16 cellular contexts compared by ENCODE assay signal in genomic region chr21:26027696-26028095, GRCh38.
DNase-seq lines count a peak whose midpoint lies in the region; ATAC-seq and TF ChIP-seq lines count a peak whose summit lies in the region.
"Had no signal": no experiment of that assay in that cellular context is flagged by ENCODE, and none has a peak within 500 bp of the region (broad histone marks: within the 10 kb centered on the region; RNA-seq: fewer than 3 reads in every experiment).

No MANE protein-coding gene starts in this region.

- dilution Hi-C loops in IMR-90 (cut with HindIII; ENCODE audit: low sequenced_read_pairs, unreplicated experiment): no loop called here

- peak; percentile 16 for DNase-seq in EL
- peak; percentile 16 for DNase-seq in IMR-90
- peak; percentile 35 for DNase-seq in amniotic epithelial cell (ENCODE audit: low read depth)
- DNase-seq in fibroblast of mammary gland (ENCODE audit: low read depth): peak; percentile 24
- DNase-seq in H4 (ENCODE audit: low spot score): no peak
- no peak for DNase-seq in activated effector memory CD4-positive, alpha-beta T cell treated with Interleukin-2 at 50 U/mL for 16 hours
- DNase-seq in NCI-H1436 treated with DMSO at 0.1 percent for 48 hours (lab: John Stamatoyannopoulos, UW): no peak
- DNase-seq: Karpas-422, NCI-H1417, NCI-H2029, NCI-H82, PC-9, Right ventricle myocardium superior had no signal

- no TSS peak for BruUV-seq in IMR-90 (replicated peaks; lab: Mats Ljungman, UMichigan)

- peaks cover 12% of the 10 kb centered on the region; the same call in 1 of the 2 replicates for H3K36me3 ChIP-seq in IMR-90 (ENCODE audit: control insufficient read depth, insufficient read depth, low read length)

- no peak overlapping the region for H3K4ac ChIP-seq in IMR-90 (ENCODE audit: low read depth, low read length)

- H3K4me2 ChIP-seq in IMR-90 (ENCODE audit: low read depth, low read length): no peak overlapping the region
- H3K4me2 ChIP-seq: A549, PC-9 had no signal

- no peaks in the 10 kb centered on the region for H3K27me3 ChIP-seq in IMR-90 (ENCODE audit: control insufficient read depth, insufficient read depth, low read length)

- H3K9me3 ChIP-seq in IMR-90 (ENCODE audit: control insufficient read depth, insufficient read depth, low read length): no peaks in the 10 kb centered on the region
- H3K9me3 ChIP-seq: A549 had no signal

- POLR2A ChIA-PET in IMR-90 (lab: Charles Lee; ENCODE audit: unreplicated experiment): no interaction called here

- H2BK120ac ChIP-seq in IMR-90 (ENCODE audit: low read depth, low read length): no peak overlapping the region

- H3K23ac ChIP-seq in IMR-90 (ENCODE audit: low read depth, low read length): no peak overlapping the region

- H4K91ac ChIP-seq in IMR-90 (ENCODE audit: insufficient read depth, low read depth, low read length): no peak overlapping the region

- H4K8ac ChIP-seq in IMR-90 (ENCODE audit: low read depth in 2 of 2, low read length in 2 of 2): no peak overlapping the region

- H4K20me1 ChIP-seq in IMR-90 (ENCODE audit: insufficient read depth, low read length): peaks cover 4% of the 10 kb centered on the region; the same call in 1 of the 2 replicates

- H2AK9ac ChIP-seq in IMR-90 (replicated peaks; ENCODE audit: low read depth, low read length, poor library complexity): no peak overlapping the region

- TF ChIP-seq POLR2A in IMR-90 (IDR thresholded peaks at IDR 0.05; ENCODE audit: low read depth, low read length): no peak

- peaks cover 4% of the 10 kb centered on the region; the same call in 1 of the 2 replicates for H3K9me1 ChIP-seq in IMR-90 (ENCODE audit: insufficient read depth, low read length)

- H3K14ac ChIP-seq in IMR-90 (replicated peaks; ENCODE audit: low read depth, low read length): no peak overlapping the region

- H3K79me1 ChIP-seq in IMR-90 (ENCODE audit: low read depth in 1 of 2, low read length in 2 of 2): peaks cover 38 to 60% of the 10 kb centered on the region in 2 experiments

- H2AFZ ChIP-seq in IMR-90 (replicated peaks; ENCODE audit: low read length, poor library complexity): no peak overlapping the region
- H2AFZ ChIP-seq: PC-9 had no signal

- in situ Hi-C loops in IMR-90 (cut with MboI; ENCODE audit: low sequenced_read_pairs): no loop called here

- 100% methylated on average over 1 of the region's 8 CpGs; no CpG with 5 or more reads in 1 of the 2 experiments for WGBS in IMR-90 (ENCODE audit: extremely low coverage in 2 of 2, insufficient read length in 1 of 2), 2 experiments

- H3K4me3 ChIP-seq in IMR-90 (ENCODE audit: insufficient read depth, low read depth, low read length) (no peak overlapping the region), fibroblast of mammary gland (ENCODE audit: control insufficient read depth, low read depth, low read length) (no peak overlapping the region)
- H3K4me3 ChIP-seq: A549, PC-9, SK-N-MC had no signal

- H3K27ac ChIP-seq in IMR-90 (ENCODE audit: insufficient read depth, low read length): no peak overlapping the region
- H3K27ac ChIP-seq: A549, PC-9, SK-N-MC had no signal

- CTCF ChIA-PET in IMR-90 (lab: Yijun Ruan, JAX): no interaction called here

- no peak overlapping the region for H2BK15ac ChIP-seq in IMR-90 (ENCODE audit: low read depth, low read length)

- H2BK20ac ChIP-seq in IMR-90 (ENCODE audit: low read depth, low read length): no peak overlapping the region

- intact Hi-C loops in IMR-90 (cut with micrococcal nuclease): no loop called here

- no peak overlapping the region for H3K18ac ChIP-seq in IMR-90 (ENCODE audit: low read depth, low read length)

- no peak overlapping the region for H3K56ac ChIP-seq in IMR-90 (ENCODE audit: extremely low read depth, insufficient read depth, low read length)

- ATAC-seq in IMR-90 (ENCODE audit: low read depth) (no peak), GM19324 (IDR thresholded peaks at IDR 0.05; ENCODE audit: low FRiP score, unreplicated experiment) (no peak)
- ATAC-seq: A549 had no signal

- no peak for TF ChIP-seq RAD21 in IMR-90 (IDR thresholded peaks at IDR 0.05; ENCODE audit: low read length)

- no peak overlapping the region for H2AK5ac ChIP-seq in IMR-90 (ENCODE audit: low read depth, low read length)

- H3K9ac ChIP-seq in IMR-90 (ENCODE audit: low read depth, low read length): no peak overlapping the region

- no peak overlapping the region for H4K5ac ChIP-seq in IMR-90 (ENCODE audit: low read depth, low read length)

- TF ChIP-seq CTCF in IMR-90 (conservative IDR thresholded peaks at IDR 0.05; ENCODE audit: low read depth, low read length) (no peak), fibroblast of mammary gland (conservative IDR thresholded peaks at IDR 0.05; ENCODE audit: control insufficient read depth, insufficient read depth, low read depth, low read length) (no peak)

- no peak overlapping the region for H2BK5ac ChIP-seq in IMR-90 (ENCODE audit: low read depth, low read length, poor library complexity, severe bottlenecking)

- no peaks in the 10 kb centered on the region for H3K4me1 ChIP-seq in IMR-90 (ENCODE audit: control insufficient read depth, insufficient read depth, low read length)
- H3K4me1 ChIP-seq: A549 had no signal

TF ChIP-seq in IMR-90, 13 proteins besides CTCF, POLR2A, EP300 and RAD21:
- TF ChIP-seq BHLHE40 (IDR thresholded peaks at IDR 0.05; ENCODE audit: low read depth, low read length): no peak
- no peak for TF ChIP-seq RFX5 (IDR thresholded peaks at IDR 0.05; ENCODE audit: low read depth, low read length)
- TF ChIP-seq CEBPB (IDR thresholded peaks at IDR 0.05; ENCODE audit: low read depth, low read length): no peak
- no peak for TF ChIP-seq CHD1 (IDR thresholded peaks at IDR 0.05; ENCODE audit: low read depth, low read length)
- TF ChIP-seq MAZ (IDR thresholded peaks at IDR 0.05; ENCODE audit: borderline replicate concordance, low read depth, low read length): no peak
- TF ChIP-seq RCOR1 (IDR thresholded peaks at IDR 0.05; ENCODE audit: insufficient replicate concordance, low read length): no peak
- no peak for TF ChIP-seq ELK1 (IDR thresholded peaks at IDR 0.05; ENCODE audit: borderline replicate concordance, low read depth, low read length)
- TF ChIP-seq MXI1 (IDR thresholded peaks at IDR 0.05; ENCODE audit: borderline replicate concordance, low read depth, low read length): no peak
- no peak for TF ChIP-seq SMC3 (IDR thresholded peaks at IDR 0.05; ENCODE audit: low read depth, low read length)
- TF ChIP-seq USF2 (IDR thresholded peaks at IDR 0.05; ENCODE audit: low read depth, low read length): no peak
- TF ChIP-seq FOS (IDR thresholded peaks at IDR 0.05; ENCODE audit: low read depth, low read length): no peak
- TF ChIP-seq MAFK (IDR thresholded peaks at IDR 0.05; ENCODE audit: low read depth, low read length): no peak
- TF ChIP-seq NFE2L2 (IDR thresholded peaks at IDR 0.05; ENCODE audit: low read depth, low read length): no peak

Comparison
In these comparisons a context has a peak if more than half of its experiments do, and no peak if none do; other contexts are left out.
1. DNase-seq: peak in EL (single experiment), IMR-90 (single experiment), amniotic epithelial cell (single experiment) and fibroblast of mammary gland (single experiment); none in H4 (single experiment), activated effector memory CD4-positive, alpha-beta T cell treated with Interleukin-2 at 50 U/mL for 16 hours (single experiment) and NCI-H1436 treated with DMSO at 0.1 percent for 48 hours (single experiment).